8 cellular contexts compared by ENCODE assay signal in genomic region chr12:68841175-68841574, GRCh38. TPM values are rescaled to one million over a fixed set of nuclear protein-coding genes. Genes with fewer than 3 reads are reported as not detected.
A peak's percentile ranks its signal among the peaks of the same experiment; 100 is the strongest.
DNase-seq lines count a peak whose midpoint lies in the region; ATAC-seq, FAIRE-seq and TF ChIP-seq lines count a peak whose summit lies in the region.
"Not testable (repeated sequence)": the region's sequence is repeated elsewhere in the genome, so short reads cannot be mapped to it uniquely, and the experiment has no call there.

No MANE protein-coding gene starts in this region.

- not testable (repeated sequence) for TF ChIP-seq CTCF in A673 (conservative IDR thresholded peaks at IDR 0.05; ENCODE audit: low read depth, low read length); HFFc6 (IDR thresholded peaks at IDR 0.05); K562 (IDR thresholded peaks at IDR 0.05 in 2 of 3, conservative IDR thresholded peaks at IDR 0.05 in 1 of 3; ENCODE audit: insufficient read depth in 2 of 3, low read depth in 1 of 3, low read length in 3 of 3); sigmoid colon (IDR thresholded peaks at IDR 0.05)

- in situ Hi-C loops in K562 (cut with MboI): not testable (repeated sequence)

- H2AFZ ChIP-seq in K562 (ENCODE audit: low read depth, low read length); mesenchymal stem cell (ENCODE audit: low read depth, low read length): not testable (repeated sequence)

- H3K4me3 ChIP-seq in A673 (ENCODE audit: low read depth, low read length, poor library complexity, severe bottlenecking); K562; mesenchymal stem cell (ENCODE audit: insufficient read depth in 1 of 2, low read depth in 1 of 2, low read length in 2 of 2); sigmoid colon: not testable (repeated sequence)

- H3K79me1 ChIP-seq in mesenchymal stem cell (replicated peaks; ENCODE audit: low read length, poor library complexity, severe bottlenecking): not testable (repeated sequence)

- not testable (repeated sequence) for H2BK120ac ChIP-seq in mesenchymal stem cell (ENCODE audit: low read depth, low read length)

- DNase-seq in A673 (ENCODE audit: low spot score); GM12891 (ENCODE audit: insufficient read length, low spot score); HFFc6; activated CD4-positive, alpha-beta memory T cell treated with anti-CD3 and anti-CD28 coated beads for 36 hours; activated naive CD4-positive, alpha-beta T cell treated with anti-CD3 and anti-CD28 coated beads for 36 hours; K562 (ENCODE audit: extremely low read depth in 1 of 4, low spot score in 3 of 4); mesenchymal stem cell: not testable (repeated sequence)
- DNase-seq in sigmoid colon: peak; percentile 15

- not testable (repeated sequence) for H2BK5ac ChIP-seq in mesenchymal stem cell (ENCODE audit: low read depth, low read length, poor library complexity, severe bottlenecking)

- peak overlapping the region; percentile 25 for H3K27ac ChIP-seq in A673 (ENCODE audit: low read depth, low read length, poor library complexity, severe bottlenecking)
- not testable (repeated sequence) for H3K27ac ChIP-seq in K562 (ENCODE audit: extremely low read depth, low read depth, low read length); mesenchymal stem cell (ENCODE audit: low read length, poor library complexity, severe bottlenecking); sigmoid colon

- H3K36me3 ChIP-seq in A673 (ENCODE audit: insufficient read depth, low read length, poor library complexity, severe bottlenecking) (peaks cover 71% of the 10 kb centered on the region), K562 (ENCODE audit: control insufficient read depth, insufficient read depth, low read length) (peaks cover 75% of the 10 kb centered on the region), mesenchymal stem cell (ENCODE audit: control insufficient read depth in 1 of 2, insufficient read depth in 2 of 2, low read depth in 1 of 2, low read length in 2 of 2) (peaks cover 28 to 96% of the 10 kb centered on the region in 2 experiments), sigmoid colon (peaks cover 9 to 72% (median 16%) of the 10 kb centered on the region in 4 donors)

- peaks cover 63% of the 10 kb centered on the region for H3K36me3 Mint-ChIP-seq in HFFc6 (ENCODE audit: low read depth)
- peaks cover 46% of the 10 kb centered on the region for H3K36me3 Mint-ChIP-seq in activated CD4-positive, alpha-beta memory T cell treated with anti-CD3 and anti-CD28 coated beads for 36 hours
- H3K36me3 Mint-ChIP-seq in activated naive CD4-positive, alpha-beta T cell treated with anti-CD3 and anti-CD28 coated beads for 36 hours (ENCODE audit: low read depth): peaks cover 49% of the 10 kb centered on the region

- H4K8ac ChIP-seq in mesenchymal stem cell (ENCODE audit: low read length): not testable (repeated sequence)

- not testable (repeated sequence) for TF ChIP-seq POLR2A in GM12891 (IDR thresholded peaks at IDR 0.05; ENCODE audit: low read depth, low read length); K562 (conservative IDR thresholded peaks at IDR 0.05); sigmoid colon (IDR thresholded peaks at IDR 0.05)

- not testable (repeated sequence) for H4K91ac ChIP-seq in mesenchymal stem cell (ENCODE audit: low read length)

- H3K14ac ChIP-seq in mesenchymal stem cell (ENCODE audit: low read length in 2 of 2): not testable (repeated sequence)

- not testable (repeated sequence) for H3K4me2 ChIP-seq in K562 (ENCODE audit: insufficient read depth, low read length); mesenchymal stem cell (ENCODE audit: low read length, poor library complexity, severe bottlenecking)

- not testable (repeated sequence) for H4K20me1 ChIP-seq in K562 (replicated peaks; ENCODE audit: control insufficient read depth, insufficient read depth, low read length)

- CTCF ChIA-PET in A673 (lab: Charles Lee); K562 (lab: Yijun Ruan, JAX; ENCODE audit: low intra/inter-chr PET ratio): not testable (repeated sequence)
- CTCF ChIA-PET in activated CD4-positive, alpha-beta memory T cell treated with anti-CD3 and anti-CD28 coated beads for 36 hours (lab: Charles Lee): interaction anchor here (2.9 kb wide), 1 partner anchor 11 kb away, joined by 17 read pairs; no protein-coding TSS in a partner anchor
- CTCF ChIA-PET in activated naive CD4-positive, alpha-beta T cell treated with anti-CD3 and anti-CD28 coated beads for 36 hours (lab: Charles Lee): interaction anchor here (3.5 kb wide), 1 partner anchor 10 kb away, joined by 21 read pairs; no protein-coding TSS in a partner anchor

- peaks cover 15% of the 10 kb centered on the region for H3K4me1 Mint-ChIP-seq in HFFc6 (ENCODE audit: low read depth)
- H3K4me1 Mint-ChIP-seq in activated CD4-positive, alpha-beta memory T cell treated with anti-CD3 and anti-CD28 coated beads for 36 hours (ENCODE audit: low read depth); activated naive CD4-positive, alpha-beta T cell treated with anti-CD3 and anti-CD28 coated beads for 36 hours (ENCODE audit: low read depth): not testable (repeated sequence)

- POLR2A ChIA-PET in A673 (lab: Charles Lee; ENCODE audit: low non-redundant PET): interaction anchor here (0.6 kb wide), 1 partner anchor 19 kb away, joined by 5 read pairs; no protein-coding TSS in a partner anchor
- POLR2A ChIA-PET in activated CD4-positive, alpha-beta memory T cell treated with anti-CD3 and anti-CD28 coated beads for 36 hours (lab: Charles Lee); K562 (lab: Yijun Ruan, JAX): not testable (repeated sequence)

- intact Hi-C loops in A673 (cut with micrococcal nuclease; ENCODE audit: unreplicated experiment); activated CD4-positive, alpha-beta memory T cell treated with anti-CD3 and anti-CD28 coated beads for 36 hours (cut with micrococcal nuclease); activated naive CD4-positive, alpha-beta T cell treated with anti-CD3 and anti-CD28 coated beads for 36 hours (cut with micrococcal nuclease); K562 (cut with micrococcal nuclease); sigmoid colon (cut with DNase I): not testable (repeated sequence)

- not testable (repeated sequence) for H3K23ac ChIP-seq in mesenchymal stem cell (ENCODE audit: low read length in 2 of 2)

- not testable (repeated sequence) for H3K9me3 ChIP-seq in A673 (ENCODE audit: low read depth, low read length, poor library complexity, severe bottlenecking); K562 (replicated peaks; ENCODE audit: control insufficient read depth, insufficient read depth, low read depth, low read length); mesenchymal stem cell (ENCODE audit: control insufficient read depth, low read length); sigmoid colon

- not testable (repeated sequence) for H3K4me3 Mint-ChIP-seq in HFFc6; activated CD4-positive, alpha-beta memory T cell treated with anti-CD3 and anti-CD28 coated beads for 36 hours; activated naive CD4-positive, alpha-beta T cell treated with anti-CD3 and anti-CD28 coated beads for 36 hours

- H2AK5ac ChIP-seq in mesenchymal stem cell (ENCODE audit: low read length, severe bottlenecking): not testable (repeated sequence)

- TF ChIP-seq EP300 in K562 (IDR thresholded peaks at IDR 0.05; ENCODE audit: low read length); sigmoid colon (IDR thresholded peaks at IDR 0.05): not testable (repeated sequence)

- not testable (repeated sequence) for H3K79me2 ChIP-seq in K562 (ENCODE audit: control insufficient read depth, insufficient read depth, low read length)

- 89% methylated on average over 5 of the region's 5 CpGs for WGBS in K562 (ENCODE audit: insufficient coverage, low coverage, missing lambda C conversion rate)
- 97% methylated on average over 3 of the region's 5 CpGs for WGBS in mesenchymal stem cell
- WGBS in sigmoid colon, 2 donors: 51 to 83% methylated on average over 5 of the region's 5 CpGs

- not testable (repeated sequence) for FAIRE-seq in GM12891 (lab: Jason Lieb, UNC); K562 (lab: Jason Lieb, UNC)

- not testable (repeated sequence) for BruUV-seq in A673 (replicated peaks; lab: Mats Ljungman, UMichigan)
- BruUV-seq in K562 (replicated peaks; lab: Mats Ljungman, UMichigan): TSS peak; percentile 12

- not testable (repeated sequence) for H3K4ac ChIP-seq in mesenchymal stem cell (ENCODE audit: low read depth in 1 of 2, low read length in 2 of 2)

- H3K9me3 Mint-ChIP-seq in HFFc6; activated CD4-positive, alpha-beta memory T cell treated with anti-CD3 and anti-CD28 coated beads for 36 hours; activated naive CD4-positive, alpha-beta T cell treated with anti-CD3 and anti-CD28 coated beads for 36 hours: not testable (repeated sequence)

- H3K9me1 ChIP-seq in K562 (ENCODE audit: control insufficient read depth, insufficient read depth, low read length): not testable (repeated sequence)

- H3K27ac Mint-ChIP-seq in HFFc6: peak overlapping the region; percentile 65
- peak overlapping the region; percentile 5 for H3K27ac Mint-ChIP-seq in activated CD4-positive, alpha-beta memory T cell treated with anti-CD3 and anti-CD28 coated beads for 36 hours
- H3K27ac Mint-ChIP-seq in activated naive CD4-positive, alpha-beta T cell treated with anti-CD3 and anti-CD28 coated beads for 36 hours: peak overlapping the region; percentile 63

- TF ChIP-seq RAD21 in K562 (CRISPR knock-in tag; conservative IDR thresholded peaks at IDR 0.05 in 1 of 2, IDR thresholded peaks at IDR 0.05 in 1 of 2): not testable (repeated sequence)

- H3K18ac ChIP-seq in mesenchymal stem cell (ENCODE audit: low read depth in 1 of 2, low read length in 2 of 2): not testable (repeated sequence)

- H2BK15ac ChIP-seq in mesenchymal stem cell (ENCODE audit: low read depth, poor library complexity, severe bottlenecking): not testable (repeated sequence)

- not testable (repeated sequence) for ATAC-seq in K562

- not testable (repeated sequence) for H3K27me3 ChIP-seq in A673 (replicated peaks; ENCODE audit: insufficient read depth, low read depth, low read length, poor library complexity); K562 (ENCODE audit: control insufficient read depth in 2 of 2, insufficient read depth in 2 of 2, low read length in 2 of 2); mesenchymal stem cell (ENCODE audit: control insufficient read depth in 1 of 2, insufficient read depth in 1 of 2, low read length in 2 of 2); sigmoid colon

- not testable (repeated sequence) for H3K4me1 ChIP-seq in A673 (ENCODE audit: insufficient read depth, low read length, poor library complexity, severe bottlenecking); K562 (replicated peaks in 1 of 2; ENCODE audit: control insufficient read depth in 2 of 2, insufficient read depth in 2 of 2, low read length in 2 of 2); mesenchymal stem cell (ENCODE audit: control insufficient read depth, insufficient read depth, low read depth, low read length); sigmoid colon

- H2BK12ac ChIP-seq in mesenchymal stem cell (ENCODE audit: low read length in 2 of 2): not testable (repeated sequence)

- peaks cover 25% of the 10 kb centered on the region for H3K27me3 Mint-ChIP-seq in HFFc6 (ENCODE audit: insufficient read depth)
- H3K27me3 Mint-ChIP-seq in activated CD4-positive, alpha-beta memory T cell treated with anti-CD3 and anti-CD28 coated beads for 36 hours; activated naive CD4-positive, alpha-beta T cell treated with anti-CD3 and anti-CD28 coated beads for 36 hours (ENCODE audit: low read depth): not testable (repeated sequence)

- H3K9ac ChIP-seq in K562 (ENCODE audit: insufficient read depth in 1 of 2, low read depth in 2 of 2, low read length in 2 of 2): not testable (repeated sequence)
- peak overlapping the region; percentile 50 for H3K9ac ChIP-seq in mesenchymal stem cell (ENCODE audit: low read length)

RNA-seq across cellular contexts. Expression of gene MDM2, which starts 33.2 kb away (rescaled TPM):
- total RNA-seq in A673 (2021) (132 and 149 TPM in 2 replicates), K562 (2014; rRNA removed) (45.3 and 49.0 TPM in 2 replicates), K562 (2014; rRNA removed; fragmentation: Illumina TruSeq; extraction: Trizol) (99.2 and 135 TPM in 2 replicates), K562 (2015; rRNA removed; fragmentation: Illumina TruSeq; extraction: Trizol) (70.0 and 74.0 TPM in 2 replicates), K562 (2021) (90.8 and 100 TPM in 2 replicates), sigmoid colon (10 to 100 TPM; 44.2 to 55.4 (median 47.8) TPM)
- 44.7 TPM for polyA plus RNA-seq in GM12891 (2012; ENCODE audit: low read depth, missing spikeins)
- 100 to 1,000 TPM; 216 to 270 (median 236) TPM for total RNA-seq in HFFc6 (2021; fragmentation: NEBNext Ultra II Directional; extraction: Animal tissue kit (Norgen Biotek cat#: 25700))
- 100 to 1,000 TPM; 125 to 136 TPM for total RNA-seq in activated CD4-positive, alpha-beta memory T cell treated with anti-CD3 and anti-CD28 coated beads for 36 hours
- total RNA-seq in activated naive CD4-positive, alpha-beta T cell treated with anti-CD3 and anti-CD28 coated beads for 36 hours: 100 to 1,000 TPM; 165 to 166 TPM
- 137 and 269 TPM in 2 replicates for total RNA-seq in K562 (2011; cell fraction: chromatin; rRNA removed; ENCODE audit: low replicate concordance)
- total RNA-seq in K562 (2011; cell fraction: nucleolus; rRNA removed): 93.4 and 96.3 TPM in 2 replicates
- total RNA-seq in K562 (2011; cell fraction: nucleoplasm; rRNA removed): 70.5 and 93.0 TPM in 2 replicates
- polyA plus RNA-seq in K562 (2011; rRNA removed) (28.6 and 31.0 TPM in 2 replicates), K562 (2014; fragmentation: Illumina TruSeq; extraction: Trizol) (31.0 and 33.3 TPM in 2 replicates), K562 (2014; fragmentation: Nextera tagmentation; extraction: Ambion mirVana) (10 to 100 TPM; 13.6 to 21.8 TPM), K562 (2014; rRNA removed) (47.5 and 57.7 TPM in 2 replicates), sigmoid colon (10 to 100 TPM in 2 of 3 donors, 1 to 10 TPM in 1; 6.0 to 34.5 (median 20.8) TPM)
- polyA plus RNA-seq in K562 (2011; cell fraction: cytosol; rRNA removed): 10.2 and 10.8 TPM in 2 replicates
- polyA plus RNA-seq in K562 (2011; cell fraction: nucleus; rRNA removed): 15.5 and 18.7 TPM in 2 replicates
- polyA plus RNA-seq in K562 (2012): 13.6 and 19.8 TPM in 2 replicates
- polyA minus RNA-seq in K562 (2011; rRNA and poly(A)+ RNA removed): 157 and 236 TPM in 2 replicates
- 51.0 and 56.2 TPM in 2 replicates for polyA minus RNA-seq in K562 (2011; cell fraction: cytosol; rRNA and poly(A)+ RNA removed)
- polyA minus RNA-seq in K562 (2011; cell fraction: nucleus; rRNA and poly(A)+ RNA removed): 73.0 and 111 TPM in 2 replicates
- 95.3 TPM for polyA plus RNA-seq in mesenchymal stem cell (2013, experiment 1 of 2)
- polyA plus RNA-seq in mesenchymal stem cell (2013, experiment 2 of 2): 102 TPM

Comparison
In these comparisons a context has a peak if more than half of its experiments do, and no peak if none do; other contexts are left out.
1. H3K27ac Mint-ChIP-seq: peak in every context shown above with its lines; median percentile 65 in HFFc6; 63 in activated naive CD4-positive, alpha-beta T cell treated with anti-CD3 and anti-CD28 coated beads for 36 hours; 5 in activated CD4-positive, alpha-beta memory T cell treated with anti-CD3 and anti-CD28 coated beads for 36 hours.